2 cellular contexts compared by ENCODE assay signal in genomic region chr20:38229376-38230252, GRCh38.
TF ChIP-seq lines count a peak whose summit lies in the region.

No MANE protein-coding gene starts in this region.

TF ChIP-seq in HEK293, 187 proteins besides CTCF, POLR2A, EP300 and RAD21 (continued from another document):
- no peak for TF ChIP-seq ZBTB11 (tag by site-specific recombination; conservative IDR thresholded peaks at IDR 0.05; ENCODE audit: low read depth)
- TF ChIP-seq ZNF747 (tag by site-specific recombination; IDR thresholded peaks at IDR 0.05): no peak
- TF ChIP-seq BCL11B (tag by site-specific recombination; IDR thresholded peaks at IDR 0.05; ENCODE audit: low read depth): no peak
- no peak for TF ChIP-seq ZNF350 (tag by site-specific recombination; IDR thresholded peaks at IDR 0.05)
- TF ChIP-seq ZNF792 (tag by site-specific recombination; IDR thresholded peaks at IDR 0.05): no peak

TF ChIP-seq in HepG2, 621 proteins besides CTCF, POLR2A, EP300 and RAD21 (continued from another document):
- TF ChIP-seq ARID5B (CRISPR knock-in tag; IDR thresholded peaks at IDR 0.05) (no peak), STAG1 (CRISPR knock-in tag; IDR thresholded peaks at IDR 0.05) (peak; percentile 58), ZNF788 (CRISPR knock-in tag; IDR thresholded peaks at IDR 0.05; ENCODE audit: borderline replicate concordance) (0 out of 2 replicates have a peak, but pooled peaks have one; percentile 15), ZNF407 (CRISPR knock-in tag; IDR thresholded peaks at IDR 0.05; ENCODE audit: not compliant biosample characterization) (no peak), SIN3A (IDR thresholded peaks at IDR 0.05; ENCODE audit: borderline replicate concordance, low read depth, low read length) (no peak), XRCC5 (optimal IDR thresholded peaks at IDR 0.05; ENCODE audit: low read length) (peak; percentile 25), ZNF704 (CRISPR knock-in tag; IDR thresholded peaks at IDR 0.05; ENCODE audit: borderline replicate concordance) (no peak), SMC3 (IDR thresholded peaks at IDR 0.05; ENCODE audit: low read length) (peak; percentile 80)
TF ChIP-seq in HepG2: peak in this region for 4.
